8 cellular contexts compared by ENCODE assay signal in the genomic region with DNA sequence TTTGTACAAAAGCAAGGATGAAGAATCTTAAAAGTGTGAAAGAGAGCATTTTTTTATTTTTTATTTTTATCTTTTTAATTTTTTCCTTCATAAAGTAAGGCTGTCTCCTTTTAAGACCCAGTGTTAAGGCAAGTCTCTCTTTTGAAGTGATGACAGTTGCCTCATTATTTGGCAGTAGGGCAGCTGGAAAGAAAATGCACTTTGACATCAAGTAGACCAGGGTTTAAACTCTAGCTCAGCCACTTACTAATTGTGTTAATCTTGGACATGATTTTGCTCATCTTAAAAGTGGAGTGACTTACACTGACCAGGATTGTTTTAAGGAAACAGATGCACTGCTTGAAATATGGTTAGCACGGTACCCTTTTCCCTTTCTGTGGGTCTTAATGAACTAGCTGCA.
"Had no signal": no experiment of that assay in that cellular context is flagged by ENCODE, and none has a peak within 500 bp of the region (broad histone marks: within the 10 kb centered on the region; RNA-seq: fewer than 3 reads in every experiment).

No MANE protein-coding gene starts in this region.

- H3K4me3 Mint-ChIP-seq: HFFc6 had no signal

- H2AFZ ChIP-seq: GM23248 had no signal

- H3K4me3 ChIP-seq: GM23248, HAP-1, K562 had no signal

- DNase-seq: GM23248, GOT3, H7, HFFc6, IMR-90 had no signal

- H3K27ac Mint-ChIP-seq: HFFc6 had no signal

- H3K9ac ChIP-seq: GM23248 had no signal

- ATAC-seq: HCT116, K562 had no signal

- H3K27ac ChIP-seq: GM23248 had no signal

- H3K9me3 ChIP-seq: HAP-1 had no signal

- H3K4me1 ChIP-seq: HAP-1 had no signal

- H3K9me3 Mint-ChIP-seq: HFFc6 had no signal
